ENCODE assay signal across 8 cellular contexts in the genomic region with DNA sequence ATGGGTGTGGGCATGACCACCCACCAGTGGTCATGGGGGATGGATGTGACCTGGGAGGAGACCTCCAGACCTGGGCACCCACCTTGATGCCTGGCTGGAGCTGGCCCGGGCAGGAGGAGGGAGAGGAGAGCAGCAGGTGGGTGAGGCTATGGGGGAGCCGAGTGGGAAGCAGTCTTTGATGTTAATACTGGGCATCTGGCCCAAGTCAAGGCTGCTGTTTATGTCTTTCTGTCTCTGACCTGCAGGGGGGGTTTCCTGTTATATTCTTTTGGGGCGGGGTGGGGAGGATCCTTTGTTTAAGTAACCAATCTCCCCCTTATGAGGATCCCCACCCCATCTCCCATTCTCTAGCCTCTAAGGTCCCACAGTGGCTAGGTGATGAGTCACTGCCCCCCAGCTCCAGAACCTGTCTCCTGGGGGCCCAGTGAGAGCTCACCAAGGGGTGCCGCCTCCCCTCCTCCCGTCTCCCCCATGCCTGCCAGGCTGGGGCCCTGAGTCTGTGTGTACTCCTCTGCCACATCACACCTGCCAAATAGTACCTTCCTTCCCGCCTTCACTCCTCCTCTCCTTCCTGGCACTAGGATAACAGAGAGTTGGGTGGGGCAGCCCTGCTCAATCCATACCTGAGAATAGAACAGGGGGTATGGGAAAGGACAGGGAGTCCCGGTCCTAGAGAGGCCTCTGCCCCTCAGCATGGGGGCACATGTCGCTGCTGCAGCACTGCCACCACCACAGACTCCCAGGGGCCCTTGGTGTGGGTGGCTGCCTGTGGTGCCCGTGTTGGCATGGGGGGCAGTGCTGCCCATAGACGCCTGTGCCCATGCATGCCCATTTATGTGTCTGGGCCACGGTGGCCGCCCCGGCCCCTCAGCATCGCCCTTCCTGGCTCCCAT. TPM values are rescaled to one million over a fixed set of nuclear protein-coding genes. Genes with fewer than 3 reads are reported as not detected.
A peak's percentile ranks its signal among the peaks of the same experiment; 100 is the strongest.
DNase-seq lines count a peak whose midpoint lies in the region; ATAC-seq and TF ChIP-seq lines count a peak whose summit lies in the region.

No MANE protein-coding gene starts in this region.

- peak; percentile 46 for ATAC-seq in activated B cell treated with CpG ODN at 0.5 μM for 24 hours (ENCODE audit: low read depth)
- no peak for ATAC-seq in HG02588 (IDR thresholded peaks at IDR 0.05; ENCODE audit: unreplicated experiment)
- no peak for ATAC-seq in GM21576 (IDR thresholded peaks at IDR 0.05; ENCODE audit: unreplicated experiment)

- H3K4me1 Mint-ChIP-seq in activated B cell treated with CpG ODN at 0.5 μM for 24 hours (peaks cover 60% of the 10 kb centered on the region), endodermal cell (peaks cover 57% of the 10 kb centered on the region)

- H4K20me1 ChIP-seq in MM.1S (ENCODE audit: insufficient read depth, low read length) = no peaks in the 10 kb centered on the region

- peak overlapping the region; percentile 76 for H3K27ac Mint-ChIP-seq in activated B cell treated with CpG ODN at 0.5 μM for 24 hours
- peak overlapping the region; percentile 69 for H3K27ac Mint-ChIP-seq in endodermal cell

- H3K36me3 ChIP-seq in MM.1S (replicated peaks; ENCODE audit: insufficient read depth, low read length) (no peaks in the 10 kb centered on the region), endodermal cell (ENCODE audit: control insufficient read depth, insufficient read depth, low read length) (no peaks in the 10 kb centered on the region), neutrophil (peaks cover 11% of the 10 kb centered on the region)

- H3K4me3 Mint-ChIP-seq in activated B cell treated with CpG ODN at 0.5 μM for 24 hours = peak overlapping the region; percentile 86
- H3K4me3 Mint-ChIP-seq in endodermal cell = no peak overlapping the region

- intact Hi-C loops in activated B cell treated with CpG ODN at 0.5 μM for 24 hours (cut with micrococcal nuclease) = no loop called here

- H3K4me1 ChIP-seq in MM.1S (ENCODE audit: low read length) = peaks cover 20% of the 10 kb centered on the region
- peaks cover 33% of the 10 kb centered on the region for H3K4me1 ChIP-seq in endodermal cell (ENCODE audit: control insufficient read depth, insufficient read depth, low read length)
- H3K4me1 ChIP-seq in neutrophil (ENCODE audit: control insufficient read depth in 1 of 2, insufficient read depth in 1 of 2, low read depth in 1 of 2, low read length in 1 of 2) = peaks cover 62 to 90% of the 10 kb centered on the region in 2 experiments

- H3K9me3 ChIP-seq in MM.1S (replicated peaks; ENCODE audit: insufficient read depth, low read length) (no peaks in the 10 kb centered on the region), endodermal cell (ENCODE audit: control insufficient read depth, low read length) (no peaks in the 10 kb centered on the region), neutrophil (no peaks in the 10 kb centered on the region)

- no peaks in the 10 kb centered on the region for H3K9me2 ChIP-seq in MM.1S (replicated peaks; ENCODE audit: insufficient read depth, low read length)

- H3K9ac ChIP-seq in MM.1S (ENCODE audit: low read length) (no peak overlapping the region), endodermal cell (ENCODE audit: extremely low read depth, low read length, poor library complexity, severe bottlenecking) (no peak overlapping the region)

- no peak overlapping the region for H2AFZ ChIP-seq in MM.1S (ENCODE audit: low read length)

- DNase-seq in ELR (ENCODE audit: low read depth) = peak; percentile 72
- DNase-seq in MM.1S = no peak
- DNase-seq in activated B cell treated with CpG ODN at 0.5 μM for 24 hours = no peak
- peak; percentile 71 for DNase-seq in endodermal cell
- no peak for DNase-seq in 8988T

- no peaks in the 10 kb centered on the region for H3K79me2 ChIP-seq in MM.1S (ENCODE audit: low read length)

- H3K4me2 ChIP-seq in MM.1S (ENCODE audit: low read depth, low read length) = peak overlapping the region; percentile 79; the same call in 1 of the 2 replicates

- POLR2A ChIA-PET in activated B cell treated with CpG ODN at 0.5 μM for 24 hours (lab: Charles Lee) = interaction anchor here (1.5 to 2.0 kb wide), 2 partner anchors 16 to 21 kb away, joined by 3 to 10 read pairs; partner anchors contain the start of gene MED24

- H3K27me3 ChIP-seq in MM.1S (replicated peaks; ENCODE audit: insufficient read depth, low read length) (no peaks in the 10 kb centered on the region), endodermal cell (ENCODE audit: control insufficient read depth, insufficient read depth, low read length, poor library complexity, severe bottlenecking) (no peaks in the 10 kb centered on the region), neutrophil (no peaks in the 10 kb centered on the region)

- H3K27ac ChIP-seq in MM.1S (ENCODE audit: low read length) (no peak overlapping the region), endodermal cell (ENCODE audit: low read depth, low read length) (peak overlapping the region; percentile 68), neutrophil (peak overlapping the region; percentile 53)

- peaks cover 5% of the 10 kb centered on the region; the same call in 1 of the 2 replicates for H3F3A ChIP-seq in MM.1S (ENCODE audit: insufficient read depth, low read length)

- 81 to 82% methylated on average over 3 to 14 of the region's 14 CpGs for WGBS in endodermal cell (ENCODE audit: insufficient coverage in 1 of 2, insufficient read length in 1 of 2), 2 experiments

- CTCF ChIA-PET in activated B cell treated with CpG ODN at 0.5 μM for 24 hours (lab: Charles Lee) = interaction anchor here (0.5 to 2.6 kb wide), 3 partner anchors 16 to 43 kb away, joined by 3 to 11 read pairs (median 4); no protein-coding TSS in a partner anchor

- H3K27me3 Mint-ChIP-seq in activated B cell treated with CpG ODN at 0.5 μM for 24 hours = no peaks in the 10 kb centered on the region
- H3K27me3 Mint-ChIP-seq in endodermal cell (ENCODE audit: insufficient read depth) = peaks cover 3% of the 10 kb centered on the region

- TF ChIP-seq CTCF in MM.1S (IDR thresholded peaks at IDR 0.05; ENCODE audit: low read length) (no peak; the same call in 1 of the 2 replicates), activated B cell treated with CpG ODN at 0.5 μM for 24 hours (IDR thresholded peaks at IDR 0.05) (no peak), endodermal cell (conservative IDR thresholded peaks at IDR 0.05) (peak; percentile 53), neutrophil (IDR thresholded peaks at IDR 0.05) (no peak)

- peaks cover 5% of the 10 kb centered on the region for H3K36me3 Mint-ChIP-seq in activated B cell treated with CpG ODN at 0.5 μM for 24 hours (ENCODE audit: low read depth)
- H3K36me3 Mint-ChIP-seq in endodermal cell (ENCODE audit: low read depth) = peaks cover 3% of the 10 kb centered on the region

- H3K4me3 ChIP-seq in MM.1S (ENCODE audit: low read length) = no peak overlapping the region
- no peak overlapping the region for H3K4me3 ChIP-seq in endodermal cell (ENCODE audit: low read length)
- H3K4me3 ChIP-seq in neutrophil (ENCODE audit: low read depth in 1 of 2, low read length in 1 of 2) = no peak overlapping the region

- no peaks in the 10 kb centered on the region for H3K9me3 Mint-ChIP-seq in activated B cell treated with CpG ODN at 0.5 μM for 24 hours
- no peaks in the 10 kb centered on the region for H3K9me3 Mint-ChIP-seq in endodermal cell

RNA-seq across cellular contexts. Expression of gene THRA, which starts 7.2 kb away (rescaled TPM):
- total RNA-seq in activated B cell treated with CpG ODN at 0.5 μM for 24 hours (5.4 and 5.9 TPM in 2 replicates), endodermal cell (10 to 100 TPM; 12.7 to 14.4 TPM)
- polyA plus RNA-seq in endodermal cell (2013, experiment 1 of 2) = 16.0 TPM
- 15.5 TPM for polyA plus RNA-seq in endodermal cell (2013, experiment 2 of 2)

RNA-seq across cellular contexts. Expression of gene MED24, which starts 15.8 kb away (rescaled TPM):
- total RNA-seq in activated B cell treated with CpG ODN at 0.5 μM for 24 hours (110 and 127 TPM in 2 replicates), endodermal cell (100 to 1,000 TPM; 106 to 124 TPM)
- polyA plus RNA-seq in endodermal cell (2013, experiment 1 of 2) = 119 TPM
- 101 TPM for polyA plus RNA-seq in endodermal cell (2013, experiment 2 of 2)

RNA-seq across cellular contexts. Expression of gene NR1D1, which starts 30.4 kb away (rescaled TPM):
- total RNA-seq in activated B cell treated with CpG ODN at 0.5 μM for 24 hours (5.5 and 6.1 TPM in 2 replicates), endodermal cell (1 to 10 TPM; 3.0 to 4.4 TPM)
- polyA plus RNA-seq in endodermal cell (2013, experiment 1 of 2) = 3.1 TPM
- 2.3 TPM for polyA plus RNA-seq in endodermal cell (2013, experiment 2 of 2)

RNA-seq across cellular contexts. Expression of gene MSL1, which starts 51.8 kb away (rescaled TPM):
- total RNA-seq in activated B cell treated with CpG ODN at 0.5 μM for 24 hours (84.5 and 101 TPM in 2 replicates), endodermal cell (100 to 1,000 TPM in 1 of 2 donors, 10 to 100 TPM in 1; 95.4 to 108 TPM)
- polyA plus RNA-seq in endodermal cell (2013, experiment 1 of 2) = 126 TPM
- 115 TPM for polyA plus RNA-seq in endodermal cell (2013, experiment 2 of 2)

RNA-seq across cellular contexts. Expression of gene CSF3, which starts 54.8 kb away (rescaled TPM):
- not detected in 2 replicates for total RNA-seq in activated B cell treated with CpG ODN at 0.5 μM for 24 hours
- not detected for total RNA-seq in endodermal cell
- not detected for polyA plus RNA-seq in endodermal cell (2013, experiment 1 of 2)
- not detected for polyA plus RNA-seq in endodermal cell (2013, experiment 2 of 2)

Comparison
In these comparisons a context has a peak if more than half of its experiments do, and no peak if none do; other contexts are left out.
1. DNase-seq: peak in ELR (single experiment) and endodermal cell (single experiment); none in MM.1S (single experiment), activated B cell treated with CpG ODN at 0.5 μM for 24 hours (single experiment) and 8988T (single experiment).